ENCODE assay signal across 25 cellular contexts in genomic region chr4:155722336-155722735, GRCh38.
"Had no signal": no experiment of that assay in that cellular context is flagged by ENCODE, and none has a peak within 500 bp of the region (broad histone marks: within the 10 kb centered on the region; RNA-seq: fewer than 3 reads in every experiment).

No MANE protein-coding gene starts in this region.

- H3K27ac ChIP-seq: esophagus squamous epithelium, heart right ventricle, prostate gland, sigmoid colon, testis, tibial artery had no signal

- H3K4me1 ChIP-seq: esophagus squamous epithelium, prostate gland, spleen, testis, tibial artery had no signal

- ATAC-seq: effector memory CD8-positive, alpha-beta T cell; left lobe of liver; mucosa of descending colon; natural killer cell treated with Interleukin-12 subunit alpha and Interleukin-12 subunit beta and Interleukin-15 and Interleukin-18, amount 100 ng/mL, for 72 hours; right cardiac atrium; stimulated activated memory B cell treated with anti-CD40 and anti-IgM and Interleukin-4, amounts not matched to agents 10 μg/mL and 1 μg/mL and 100 μg/mL, for 72 hours; stimulated activated naive CD8-positive, alpha-beta T cell treated with anti-CD3 and anti-CD28 coated beads, Interleukin-15, Interleukin-2, amounts not matched to agents 100 U/mL and 50 U/mL, for 24 hours had no signal

- H3K27me3 ChIP-seq: heart right ventricle, sigmoid colon, spleen, testis, tibial artery had no signal

- H3K4me3 ChIP-seq: esophagus squamous epithelium, heart right ventricle, lung, mucosa of descending colon, prostate gland, sigmoid colon, spleen, testis, tibial artery had no signal

- H3K36me3 ChIP-seq: prostate gland, spleen had no signal

- H3K9me3 ChIP-seq: esophagus squamous epithelium, heart right ventricle, mucosa of descending colon, prostate gland, sigmoid colon, spleen, testis, tibial artery had no signal

- DNase-seq: cortex of kidney; effector memory CD8-positive, alpha-beta T cell; erythroblast; esophagus squamous epithelium; foreskin melanocyte; glutamatergic neuron; heart right ventricle; hippocampal formation; immature natural killer cell; islet precursor cell; mucosa of descending colon; naive B cell; right cardiac atrium; sigmoid colon; spleen; stimulated activated CD4-positive, alpha-beta T cell treated with anti-CD3 and anti-CD28 coated beads, Interleukin-4, amount 100 ng/mL, for 4 hours; stimulated activated naive CD8-positive, alpha-beta T cell treated with anti-CD3 and anti-CD28 coated beads, Interleukin-15, Interleukin-2, amounts not matched to agents 100 U/mL and 50 U/mL, for 24 hours; substantia nigra; testis; tibial artery had no signal
